In genomic region chr10:122674781-122675180, GRCh38 we compare ENCODE assay signal across 24 cellular contexts. TPM values are rescaled to one million over a fixed set of nuclear protein-coding genes. Genes with fewer than 3 reads are reported as not detected.
"Had no signal": no experiment of that assay in that cellular context is flagged by ENCODE, and none has a peak within 500 bp of the region (broad histone marks: within the 10 kb centered on the region; RNA-seq: fewer than 3 reads in every experiment).

No MANE protein-coding gene starts in this region.

- H3K9me3 Mint-ChIP-seq: activated CD4-positive, alpha-beta T cell treated with anti-CD3 and anti-CD28 coated beads, Interleukin-2, amount 10 ng/mL, durations not matched to agents 24 days and 14 days; activated naive CD4-positive, alpha-beta T cell treated with anti-CD3 and anti-CD28 coated beads, Interleukin-2, amount 10 ng/mL, durations not matched to agents 7 days and 5 days; activated T-cell treated with anti-CD3 and anti-CD28 coated beads, Interleukin-2, amount 50 U/mL, for 72 hours; activated T-helper 2 cell treated with anti-CD3 and anti-CD28 coated beads, Interferon-gamma antibody, Interleukin-2, Interleukin-4, amounts not matched to agents 10 μg/mL and 5 μg/mL and 100 μg/mL, durations not matched to agents 14 hours and 24 hours and 36 hours; T-helper 1 cell treated with Interleukin-12 subunit alpha and Interleukin-12 subunit beta and Interleukin-4 antibody, amounts not matched to agents 30 μg/mL and 1 μg/mL, for 36 hours had no signal

- H3K36me3 ChIP-seq: Peyer's patch had no signal

- H3K27ac ChIP-seq: Peyer's patch, RWPE1 had no signal

- ATAC-seq: activated T-cell treated with anti-CD3 and anti-CD28 coated beads, Interleukin-2, amount 50 U/mL, for 72 hours had no signal

- H3K36me3 Mint-ChIP-seq: activated naive CD4-positive, alpha-beta T cell treated with anti-CD3 and anti-CD28 coated beads, Interleukin-2, amount 10 ng/mL, durations not matched to agents 7 days and 5 days; activated naive CD8-positive, alpha-beta T cell treated with anti-CD3 and anti-CD28 coated beads for 36 hours had no signal

- H3K27me3 ChIP-seq: Peyer's patch had no signal

- H3K4me1 Mint-ChIP-seq: activated CD4-positive, alpha-beta T cell treated with anti-CD3 and anti-CD28 coated beads, Interleukin-2, amount 10 ng/mL, durations not matched to agents 24 days and 14 days; activated naive CD4-positive, alpha-beta T cell treated with anti-CD3 and anti-CD28 coated beads, Interleukin-2, amount 10 ng/mL, durations not matched to agents 7 days and 5 days; activated naive CD8-positive, alpha-beta T cell treated with anti-CD3 and anti-CD28 coated beads for 36 hours had no signal

- H3K9me3 ChIP-seq: Peyer's patch had no signal

- H3K4me3 ChIP-seq: Peyer's patch had no signal

- H3K27ac Mint-ChIP-seq: activated CD4-positive, alpha-beta T cell treated with anti-CD3 and anti-CD28 coated beads, Interleukin-2, amount 10 ng/mL, durations not matched to agents 24 days and 14 days; activated naive CD4-positive, alpha-beta T cell treated with anti-CD3 and anti-CD28 coated beads, Interleukin-2, amount 10 ng/mL, durations not matched to agents 7 days and 5 days; activated naive CD8-positive, alpha-beta T cell treated with anti-CD3 and anti-CD28 coated beads for 36 hours; activated T-cell treated with anti-CD3 and anti-CD28 coated beads, Interleukin-2, amount 50 U/mL, for 72 hours; activated T-helper 2 cell treated with anti-CD3 and anti-CD28 coated beads, Interferon-gamma antibody, Interleukin-2, Interleukin-4, amounts not matched to agents 10 μg/mL and 5 μg/mL and 100 μg/mL, durations not matched to agents 14 hours and 24 hours and 36 hours; T-helper 1 cell treated with Interleukin-12 subunit alpha and Interleukin-12 subunit beta and Interleukin-4 antibody, amounts not matched to agents 30 μg/mL and 1 μg/mL, for 36 hours had no signal

- H3K4me3 Mint-ChIP-seq: activated CD4-positive, alpha-beta T cell treated with anti-CD3 and anti-CD28 coated beads, Interleukin-2, amount 10 ng/mL, durations not matched to agents 24 days and 14 days; activated naive CD4-positive, alpha-beta T cell treated with anti-CD3 and anti-CD28 coated beads, Interleukin-2, amount 10 ng/mL, durations not matched to agents 7 days and 5 days; activated naive CD8-positive, alpha-beta T cell treated with anti-CD3 and anti-CD28 coated beads for 36 hours; activated T-cell treated with anti-CD3 and anti-CD28 coated beads, Interleukin-2, amount 50 U/mL, for 72 hours; T-helper 1 cell treated with Interleukin-12 subunit alpha and Interleukin-12 subunit beta and Interleukin-4 antibody, amounts not matched to agents 30 μg/mL and 1 μg/mL, for 36 hours had no signal

- H3K4me1 ChIP-seq: Peyer's patch had no signal

- H3K27me3 Mint-ChIP-seq: activated CD4-positive, alpha-beta T cell treated with anti-CD3 and anti-CD28 coated beads, Interleukin-2, amount 10 ng/mL, durations not matched to agents 24 days and 14 days had no signal

- DNase-seq: activated CD4-positive, alpha-beta T cell treated with anti-CD3 and anti-CD28 coated beads, Interleukin-2, amount 10 ng/mL, durations not matched to agents 24 days and 14 days; activated CD4-positive, alpha-beta T cell treated with anti-CD3 and anti-CD28 coated beads, Interleukin-2, amount 50 U/mL, for 48 hours; activated CD4-positive, CD25-positive, alpha-beta regulatory T cell treated with anti-CD3 and anti-CD28 coated beads, Interleukin-2, amount 50 U/mL, for 72 hours; activated gamma-delta T cell treated with Interleukin-2 at 50 U/mL for 16 hours; activated naive CD4-positive, alpha-beta T cell treated with anti-CD3 and anti-CD28 coated beads, Interleukin-2, amount 10 ng/mL, durations not matched to agents 7 days and 5 days; activated naive CD8-positive, alpha-beta T cell treated with anti-CD3 and anti-CD28 coated beads for 36 hours; activated T-cell treated with anti-CD3 and anti-CD28 coated beads for 4 hours; activated T-cell treated with anti-CD3 and anti-CD28 coated beads, Interleukin-2, amount 50 U/mL, for 72 hours; IMR-90; Kasumi-1; KBM-7; NCI-H1105 treated with DMSO at 0.1 percent for 48 hours; NCI-H1436 treated with DMSO at 0.1 percent for 48 hours; NCI-H187; NCI-H2081; NCI-H510A treated with DMSO at 0.1 percent for 48 hours; NCI-H69; NK-92 treated with Interleukin-12 subunit alpha and Interleukin-12 subunit beta, amount 100 ng/mL, for 24 hours; Peyer's patch; SHP77 treated with DMSO at 0.1 percent for 48 hours had no signal

RNA-seq across cellular contexts. Expression of gene C10orf120, which starts 24.9 kb away (rescaled TPM):
- total RNA-seq: activated CD4-positive, alpha-beta T cell treated with anti-CD3 and anti-CD28 coated beads, Interleukin-2, amount 10 ng/mL, durations not matched to agents 24 days and 14 days; activated naive CD8-positive, alpha-beta T cell treated with anti-CD3 and anti-CD28 coated beads for 36 hours; activated T-cell treated with anti-CD3 and anti-CD28 coated beads, Interleukin-2, amount 50 U/mL, for 72 hours; activated T-helper 2 cell treated with anti-CD3 and anti-CD28 coated beads, Interferon-gamma antibody, Interleukin-2, Interleukin-4, amounts not matched to agents 10 μg/mL and 5 μg/mL and 100 μg/mL, durations not matched to agents 14 hours and 24 hours and 36 hours; IMR-90; Peyer's patch; SK-MEL-5 had no signal
- polyA plus RNA-seq: IMR-90 had no signal
